ENCODE assay signal across 7 cellular contexts in the genomic region with DNA sequence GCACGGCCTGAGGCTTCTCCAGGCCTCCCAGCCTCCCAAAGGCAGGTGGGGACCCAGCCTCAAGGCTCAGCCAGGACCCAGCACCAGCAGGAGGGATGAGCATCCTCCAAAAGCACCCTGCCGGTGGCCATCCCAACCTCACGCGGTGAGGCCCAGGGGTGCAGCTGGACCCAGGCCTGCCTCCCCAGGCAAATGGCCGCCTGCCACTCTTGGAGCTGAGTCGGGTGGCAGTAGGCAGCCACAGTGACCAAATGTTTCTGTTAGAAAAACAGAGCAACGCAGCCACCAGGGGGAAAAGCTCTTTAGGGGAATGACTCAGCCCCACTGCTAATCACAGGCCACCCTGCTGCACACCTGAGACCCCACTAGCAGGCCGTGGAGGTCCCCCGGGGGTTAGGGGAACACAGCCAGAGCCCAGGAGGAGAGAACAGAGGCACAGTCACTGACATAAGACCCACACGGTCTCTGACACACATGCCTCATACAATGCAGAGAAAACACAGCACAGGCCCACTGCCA. TPM values are rescaled to one million over a fixed set of nuclear protein-coding genes. Genes with fewer than 3 reads are reported as not detected.
DNase-seq lines count a peak whose midpoint lies in the region; ATAC-seq, FAIRE-seq and TF ChIP-seq lines count a peak whose summit lies in the region.

No MANE protein-coding gene starts in this region.

- no peaks in the 10 kb centered on the region for H3K9me2 ChIP-seq in Karpas-422 (replicated peaks; ENCODE audit: insufficient read depth, low read length)

- H3K36me3 ChIP-seq in Karpas-422 (ENCODE audit: insufficient read depth, low read length) (no peaks in the 10 kb centered on the region), HepG2 (replicated peaks in 1 of 2; ENCODE audit: control insufficient read depth in 1 of 2, insufficient read depth in 2 of 2, low read length in 2 of 2) (peaks cover 52 to 57% of the 10 kb centered on the region in 2 experiments), tibial nerve (peaks cover 0 to 46% (median 0%) of the 10 kb centered on the region in 3 donors)

- H3K27me3 ChIP-seq in Karpas-422 (ENCODE audit: low read length) (no peaks in the 10 kb centered on the region), HepG2 (ENCODE audit: control insufficient read depth in 1 of 2, insufficient read depth in 2 of 2, low read length in 2 of 2) (no peaks in the 10 kb centered on the region), tibial nerve (no peaks in the 10 kb centered on the region)

- TF ChIP-seq EP300 in HepG2 (IDR thresholded peaks at IDR 0.05; ENCODE audit: low read depth in 2 of 2, low read length in 2 of 2), result no peak
- no peak for TF ChIP-seq EP300 in HepG2 (CRISPR knock-in tag; IDR thresholded peaks at IDR 0.05; ENCODE audit: borderline replicate concordance)
- no peak for TF ChIP-seq EP300 in tibial nerve (IDR thresholded peaks at IDR 0.05)

- no peaks in the 10 kb centered on the region for H3K9me3 ChIP-seq in Karpas-422 (ENCODE audit: low read length)
- H3K9me3 ChIP-seq in HepG2 (ENCODE audit: low read length), result no peaks in the 10 kb centered on the region
- no peaks in the 10 kb centered on the region for H3K9me3 ChIP-seq in tibial nerve

- DNase-seq in Karpas-422 (peak; percentile 75), cerebellum (ENCODE audit: low spot score) (peak; percentile 82), HepG2 (ENCODE audit: low spot score) (peak; percentile 53), tibial nerve (ENCODE audit: low spot score in 2 of 2) (no peak), NCI-H226 (no peak), NCI-H1417 (lab: John Stamatoyannopoulos, UW) (no peak)

- in situ Hi-C loops in HepG2 (cut with HindIII; ENCODE audit: extremely low pct_ligation_motif_present, low pct_unique_long_range_greater_than_20kb), result no loop called here

- H3K9ac ChIP-seq in Karpas-422 (ENCODE audit: low read length) (peak overlapping the region; percentile 48), HepG2 (ENCODE audit: insufficient read depth, low read depth, low read length) (peak overlapping the region; percentile 72)

- WGBS in HepG2 (ENCODE audit: low lambda C conversion rate), result 90% methylated on average over 5 of the region's 10 CpGs
- WGBS in tibial nerve, 2 donors, result 12 to 17% methylated on average over 4 to 6 of the region's 10 CpGs

- ATAC-seq in HepG2, result peak; percentile 3
- ATAC-seq in GM18868 (IDR thresholded peaks at IDR 0.05; ENCODE audit: unreplicated experiment), result no peak

- H2AFZ ChIP-seq in Karpas-422 (ENCODE audit: low read length) (no peak overlapping the region), HepG2 (ENCODE audit: low read length) (no peak overlapping the region)

- 0 out of 2 replicates have a peak, but pooled peaks cover 2% of the 10 kb centered on the region for H3K79me2 ChIP-seq in Karpas-422 (ENCODE audit: low read length)
- peaks cover 55% of the 10 kb centered on the region for H3K79me2 ChIP-seq in HepG2 (ENCODE audit: insufficient read depth, low read length)

- H3K4me1 ChIP-seq in Karpas-422 (ENCODE audit: low read length) (peaks cover 27% of the 10 kb centered on the region), HepG2 (ENCODE audit: insufficient read depth, low read length) (peaks cover 64% of the 10 kb centered on the region), tibial nerve (peaks cover 3 to 84% (median 41%) of the 10 kb centered on the region in 4 donors)

- CTCF ChIA-PET in HepG2 (lab: Yijun Ruan, JAX; ENCODE audit: low intra/inter-chr PET ratio, low total read pairs), result interaction anchor here (1.1 kb wide), 1 partner anchor 147 kb away, joined by 3 read pairs; no protein-coding TSS in a partner anchor

- POLR2A ChIA-PET in HepG2 (lab: Yijun Ruan, JAX), result interaction anchor here (1.1 to 4.0 kb wide), 5 partner anchors 9 to 67 kb away, joined by 4 to 15 read pairs (median 4); partner anchors contain the start of gene BCAR1

- peak; percentile 36 for TF ChIP-seq CTCF in HepG2 (CRISPR knock-in tag; IDR thresholded peaks at IDR 0.05)
- TF ChIP-seq CTCF in tibial nerve (IDR thresholded peaks at IDR 0.05), result no peak

- no peak overlapping the region for H3K4me3 ChIP-seq in Karpas-422 (ENCODE audit: low read length)
- H3K4me3 ChIP-seq in HepG2 (replicated peaks in 1 of 3; ENCODE audit: insufficient read depth in 1 of 3, low read depth in 2 of 3, low read length in 3 of 3), result peak overlapping the region in 1 of 3 experiments; percentile 17; a peak in 1 of 6 replicates
- H3K4me3 ChIP-seq in tibial nerve, result no peak overlapping the region

- no peaks in the 10 kb centered on the region for H4K20me1 ChIP-seq in Karpas-422 (ENCODE audit: insufficient read depth, low read depth, low read length)
- H4K20me1 ChIP-seq in HepG2 (ENCODE audit: insufficient read depth, low read length), result peaks cover 8% of the 10 kb centered on the region

- TF ChIP-seq POLR2A in HepG2 (IDR thresholded peaks at IDR 0.05; ENCODE audit: insufficient read depth in 1 of 2, low read depth in 2 of 2, low read length in 2 of 2), result no peak
- no peak for TF ChIP-seq POLR2A in tibial nerve (IDR thresholded peaks at IDR 0.05)

- no peak for TF ChIP-seq RAD21 in HepG2 (CRISPR knock-in tag; IDR thresholded peaks at IDR 0.05)

- H3K4me2 ChIP-seq in Karpas-422 (ENCODE audit: low read depth, low read length, poor library complexity, severe bottlenecking) (peak overlapping the region; percentile 23), HepG2 (ENCODE audit: low read depth, low read length) (peak overlapping the region; percentile 60)

- no TSS peak for BruUV-seq in HepG2 (replicated peaks; lab: Mats Ljungman, UMichigan)

- FAIRE-seq in HepG2 (lab: Jason Lieb, UNC), result no peak

- peak overlapping the region; percentile 46; the same call in 1 of the 2 replicates for H3K27ac ChIP-seq in Karpas-422 (ENCODE audit: low read length)
- peak overlapping the region; percentile 77 for H3K27ac ChIP-seq in HepG2 (ENCODE audit: extremely low read length, insufficient read depth, low read length)
- H3K27ac ChIP-seq in tibial nerve, result peak overlapping the region; percentile 25 to 92 (median 77)

- intact Hi-C loops in HepG2 (cut with micrococcal nuclease; ENCODE audit: unreplicated experiment), result loop anchor here (2.0 kb wide), 2 partner anchors 24 to 146 kb away; no protein-coding TSS in a partner anchor

RNA-seq across cellular contexts. Expression of gene BCAR1, which starts 12.5 kb away (rescaled TPM):
- 9.2 and 20.5 TPM in 2 replicates for total RNA-seq in Karpas-422 (2014; rRNA removed; shearing (Covaris generic); ENCODE audit: low replicate concordance)
- total RNA-seq in cerebellum (24.5 TPM), HepG2 (2016; rRNA removed; fragmentation: Illumina TruSeq; extraction: Trizol) (35.9 and 48.1 TPM in 2 replicates), tibial nerve (10 to 100 TPM; 41.0 to 57.3 (median 42.9) TPM)
- 13.1 and 14.5 TPM in 2 replicates for total RNA-seq in HepG2 (2016; cell fraction: cytosol; rRNA removed; fragmentation: Illumina TruSeq; extraction: Trizol; ENCODE audit: low read depth)
- 33.1 and 51.1 TPM in 2 replicates for total RNA-seq in HepG2 (2016; cell fraction: insoluble cytoplasmic fraction; rRNA removed; fragmentation: Illumina TruSeq; extraction: Trizol)
- 38.7 and 43.1 TPM in 2 replicates for total RNA-seq in HepG2 (2016; cell fraction: membrane; rRNA removed; fragmentation: Illumina TruSeq; extraction: Trizol)
- total RNA-seq in HepG2 (2016; cell fraction: nucleus; rRNA removed; fragmentation: Illumina TruSeq; extraction: Trizol), result 38.1 and 45.0 TPM in 2 replicates
- polyA plus RNA-seq in HepG2 (2011; rRNA removed), result 51.7 and 57.8 TPM in 2 replicates
- polyA plus RNA-seq in HepG2 (2011; cell fraction: cytosol; rRNA removed), result 31.6 and 53.3 TPM in 2 replicates
- polyA plus RNA-seq in HepG2 (2011; cell fraction: nucleus; rRNA removed), result 202 and 242 TPM in 2 replicates
- polyA plus RNA-seq in HepG2 (2012), result 39.6 and 65.3 TPM in 2 replicates
- 13.2 and 13.9 TPM in 2 replicates for polyA plus RNA-seq in HepG2 (2016; cell fraction: cytosol; fragmentation: Illumina TruSeq; extraction: Trizol; ENCODE audit: low read depth)
- polyA plus RNA-seq in HepG2 (2016; cell fraction: insoluble cytoplasmic fraction; fragmentation: Illumina TruSeq; extraction: Trizol; ENCODE audit: low read depth), result 47.9 and 56.1 TPM in 2 replicates
- 24.5 and 27.8 TPM in 2 replicates for polyA plus RNA-seq in HepG2 (2016; cell fraction: membrane; fragmentation: Illumina TruSeq; extraction: Trizol; ENCODE audit: low read depth)
- 68.9 and 74.0 TPM in 2 replicates for polyA plus RNA-seq in HepG2 (2016; cell fraction: nucleus; fragmentation: Illumina TruSeq; extraction: Trizol; ENCODE audit: insufficient read depth, low read depth)
- 35.0 and 120 TPM in 2 replicates for polyA minus RNA-seq in HepG2 (2011; rRNA and poly(A)+ RNA removed; ENCODE audit: low replicate concordance)
- 32.5 and 33.4 TPM in 2 replicates for polyA minus RNA-seq in HepG2 (2011; cell fraction: cytosol; rRNA and poly(A)+ RNA removed)
- 77.6 and 107 TPM in 2 replicates for polyA minus RNA-seq in HepG2 (2011; cell fraction: nucleus; rRNA and poly(A)+ RNA removed)

RNA-seq across cellular contexts. Expression of gene CTRB1, which starts 20.1 kb away (rescaled TPM):
- not detected in 2 replicates for total RNA-seq in Karpas-422 (2014; rRNA removed; shearing (Covaris generic); ENCODE audit: low replicate concordance)
- total RNA-seq in cerebellum, result not detected
- total RNA-seq in HepG2 (2016; rRNA removed; fragmentation: Illumina TruSeq; extraction: Trizol), result not detected in 2 replicates
- total RNA-seq in HepG2 (2016; cell fraction: cytosol; rRNA removed; fragmentation: Illumina TruSeq; extraction: Trizol; ENCODE audit: low read depth), result not detected in 2 replicates
- not detected in 2 replicates for total RNA-seq in HepG2 (2016; cell fraction: insoluble cytoplasmic fraction; rRNA removed; fragmentation: Illumina TruSeq; extraction: Trizol)
- not detected in 2 replicates for total RNA-seq in HepG2 (2016; cell fraction: membrane; rRNA removed; fragmentation: Illumina TruSeq; extraction: Trizol)
- not detected in 2 replicates for total RNA-seq in HepG2 (2016; cell fraction: nucleus; rRNA removed; fragmentation: Illumina TruSeq; extraction: Trizol)
- 0.55 TPM in 1 of 2 replicates, not detected in the other for polyA plus RNA-seq in HepG2 (2011; rRNA removed)
- polyA plus RNA-seq in HepG2 (2011; cell fraction: cytosol; rRNA removed), result 0.13 and 0.14 TPM in 2 replicates
- 0.47 TPM in 1 of 2 replicates, not detected in the other for polyA plus RNA-seq in HepG2 (2011; cell fraction: nucleus; rRNA removed)
- not detected in 2 replicates for polyA plus RNA-seq in HepG2 (2012)
- not detected in 2 replicates for polyA plus RNA-seq in HepG2 (2016; cell fraction: cytosol; fragmentation: Illumina TruSeq; extraction: Trizol; ENCODE audit: low read depth)
- not detected in 2 replicates for polyA plus RNA-seq in HepG2 (2016; cell fraction: insoluble cytoplasmic fraction; fragmentation: Illumina TruSeq; extraction: Trizol; ENCODE audit: low read depth)
- not detected in 2 replicates for polyA plus RNA-seq in HepG2 (2016; cell fraction: membrane; fragmentation: Illumina TruSeq; extraction: Trizol; ENCODE audit: low read depth)
- not detected in 2 replicates for polyA plus RNA-seq in HepG2 (2016; cell fraction: nucleus; fragmentation: Illumina TruSeq; extraction: Trizol; ENCODE audit: insufficient read depth, low read depth)
- not detected in 2 replicates for polyA minus RNA-seq in HepG2 (2011; rRNA and poly(A)+ RNA removed; ENCODE audit: low replicate concordance)
- polyA minus RNA-seq in HepG2 (2011; cell fraction: cytosol; rRNA and poly(A)+ RNA removed), result not detected in 2 replicates
- not detected in 2 replicates for polyA minus RNA-seq in HepG2 (2011; cell fraction: nucleus; rRNA and poly(A)+ RNA removed)
- 10 to 100 TPM in 1 of 4 donors, 1 to 10 TPM in 2, under 1 TPM in 1; 0.59 to 24.3 (median 1.2) TPM for total RNA-seq in tibial nerve

RNA-seq across cellular contexts. Expression of gene CTRB2, which starts 32.0 kb away (rescaled TPM):
- total RNA-seq in Karpas-422 (2014; rRNA removed; shearing (Covaris generic); ENCODE audit: low replicate concordance), result not detected in 2 replicates
- not detected for total RNA-seq in cerebellum
- not detected in 2 replicates for total RNA-seq in HepG2 (2016; rRNA removed; fragmentation: Illumina TruSeq; extraction: Trizol)
- not detected in 2 replicates for total RNA-seq in HepG2 (2016; cell fraction: cytosol; rRNA removed; fragmentation: Illumina TruSeq; extraction: Trizol; ENCODE audit: low read depth)
- not detected in 2 replicates for total RNA-seq in HepG2 (2016; cell fraction: insoluble cytoplasmic fraction; rRNA removed; fragmentation: Illumina TruSeq; extraction: Trizol)
- total RNA-seq in HepG2 (2016; cell fraction: membrane; rRNA removed; fragmentation: Illumina TruSeq; extraction: Trizol), result not detected in 2 replicates
- not detected in 2 replicates for total RNA-seq in HepG2 (2016; cell fraction: nucleus; rRNA removed; fragmentation: Illumina TruSeq; extraction: Trizol)
- 0.13 and 0.39 TPM in 2 replicates for polyA plus RNA-seq in HepG2 (2011; rRNA removed)
- 0.13 TPM in 1 of 2 replicates, not detected in the other for polyA plus RNA-seq in HepG2 (2011; cell fraction: cytosol; rRNA removed)
- polyA plus RNA-seq in HepG2 (2011; cell fraction: nucleus; rRNA removed), result 0.53 TPM in 1 of 2 replicates, not detected in the other
- 0.78 and 0.89 TPM in 2 replicates for polyA plus RNA-seq in HepG2 (2012)
- polyA plus RNA-seq in HepG2 (2016; cell fraction: cytosol; fragmentation: Illumina TruSeq; extraction: Trizol; ENCODE audit: low read depth), result 0.40 TPM in 1 of 2 replicates, not detected in the other
- not detected in 2 replicates for polyA plus RNA-seq in HepG2 (2016; cell fraction: insoluble cytoplasmic fraction; fragmentation: Illumina TruSeq; extraction: Trizol; ENCODE audit: low read depth)
- polyA plus RNA-seq in HepG2 (2016; cell fraction: membrane; fragmentation: Illumina TruSeq; extraction: Trizol; ENCODE audit: low read depth), result 0.37 TPM in 1 of 2 replicates, not detected in the other
- not detected in 2 replicates for polyA plus RNA-seq in HepG2 (2016; cell fraction: nucleus; fragmentation: Illumina TruSeq; extraction: Trizol; ENCODE audit: insufficient read depth, low read depth)
- not detected in 2 replicates for polyA minus RNA-seq in HepG2 (2011; rRNA and poly(A)+ RNA removed; ENCODE audit: low replicate concordance)
- not detected in 2 replicates for polyA minus RNA-seq in HepG2 (2011; cell fraction: cytosol; rRNA and poly(A)+ RNA removed)
- not detected in 2 replicates for polyA minus RNA-seq in HepG2 (2011; cell fraction: nucleus; rRNA and poly(A)+ RNA removed)
- total RNA-seq in tibial nerve, result 10 to 100 TPM in 3 of 4 donors, 1 to 10 TPM in 1; 4.2 to 45.0 (median 15.5) TPM

Comparison
In these comparisons a context has a peak if more than half of its experiments do, and no peak if none do; other contexts are left out.
1. DNase-seq: peak in Karpas-422 (single experiment), cerebellum (single experiment) and HepG2 (single experiment); none in tibial nerve (0 of 2), NCI-H226 (single experiment) and NCI-H1417 (0 of 3).
2. Peak in every context shown above with its lines, with median percentiles within 50 percentile points of each other: H3K27ac ChIP-seq.